Comparison of ENCODE assay signal across 18 cellular contexts in genomic region chr14:93654599-93654998, GRCh38.
"Had no signal": no experiment of that assay in that cellular context is flagged by ENCODE, and none has a peak within 500 bp of the region (broad histone marks: within the 10 kb centered on the region; RNA-seq: fewer than 3 reads in every experiment).

No MANE protein-coding gene starts in this region.

- H3K4me1 Mint-ChIP-seq: naive thymus-derived CD4-positive, alpha-beta T cell; nephron had no signal

- DNase-seq: cortex of kidney; effector memory CD8-positive, alpha-beta T cell; gastrocnemius medialis; kidney; left cardiac atrium; left lung; sigmoid colon; stimulated activated CD4-positive, alpha-beta T cell treated with anti-CD3 and anti-CD28 coated beads, Interleukin-2, amount 100 ng/mL, for 24 hours; stimulated activated CD4-positive, alpha-beta T cell treated with anti-CD3 and anti-CD28 coated beads, Interleukin-4, amount 100 ng/mL, for 4 hours; stimulated activated naive CD8-positive, alpha-beta T cell treated with anti-CD3 and anti-CD28 coated beads, Interleukin-15, Interleukin-2, amounts not matched to agents 100 U/mL and 50 U/mL, for 24 hours; tibial artery had no signal

- H3K4me3 ChIP-seq: gastrocnemius medialis, left lung, prostate gland, right atrium auricular region, sigmoid colon, testis, tibial artery had no signal

- H3K36me3 Mint-ChIP-seq: naive thymus-derived CD4-positive, alpha-beta T cell; stimulated activated memory B cell treated with anti-CD40 and anti-IgM and Interleukin-4, amounts not matched to agents 10 μg/mL and 1 μg/mL and 100 μg/mL, for 72 hours; type B pancreatic cell had no signal

- ATAC-seq: effector memory CD8-positive, alpha-beta T cell; naive thymus-derived CD4-positive, alpha-beta T cell; stimulated activated memory B cell treated with anti-CD40 and anti-IgM and Interleukin-4, amounts not matched to agents 10 μg/mL and 1 μg/mL and 100 μg/mL, for 72 hours; stimulated activated naive CD8-positive, alpha-beta T cell treated with anti-CD3 and anti-CD28 coated beads, Interleukin-15, Interleukin-2, amounts not matched to agents 100 U/mL and 50 U/mL, for 24 hours had no signal

- H3K27me3 ChIP-seq: gastrocnemius medialis, right atrium auricular region, sigmoid colon, testis had no signal

- H3K9me3 Mint-ChIP-seq: effector memory CD8-positive, alpha-beta T cell; naive thymus-derived CD4-positive, alpha-beta T cell; stimulated activated memory B cell treated with anti-CD40 and anti-IgM and Interleukin-4, amounts not matched to agents 10 μg/mL and 1 μg/mL and 100 μg/mL, for 72 hours; type B pancreatic cell had no signal

- H3K36me3 ChIP-seq: gastrocnemius medialis, left lung, prostate gland, right atrium auricular region, sigmoid colon, tibial artery had no signal

- H3K27ac Mint-ChIP-seq: effector memory CD8-positive, alpha-beta T cell; naive thymus-derived CD4-positive, alpha-beta T cell; nephron; stimulated activated memory B cell treated with anti-CD40 and anti-IgM and Interleukin-4, amounts not matched to agents 10 μg/mL and 1 μg/mL and 100 μg/mL, for 72 hours; type B pancreatic cell had no signal

- FAIRE-seq: kidney had no signal

- H3K27ac ChIP-seq: gastrocnemius medialis, left lung, prostate gland, right atrium auricular region, sigmoid colon, testis, tibial artery had no signal

- H3K4me3 Mint-ChIP-seq: effector memory CD8-positive, alpha-beta T cell; naive thymus-derived CD4-positive, alpha-beta T cell; nephron; stimulated activated memory B cell treated with anti-CD40 and anti-IgM and Interleukin-4, amounts not matched to agents 10 μg/mL and 1 μg/mL and 100 μg/mL, for 72 hours; type B pancreatic cell had no signal

- H3K4me1 ChIP-seq: gastrocnemius medialis, left lung, prostate gland, right atrium auricular region, sigmoid colon, testis, tibial artery had no signal

- H3K9me3 ChIP-seq: gastrocnemius medialis, left lung, prostate gland, sigmoid colon, testis, tibial artery had no signal
